Comparison of ENCODE assay signal across 1 cellular context in the genomic region with DNA sequence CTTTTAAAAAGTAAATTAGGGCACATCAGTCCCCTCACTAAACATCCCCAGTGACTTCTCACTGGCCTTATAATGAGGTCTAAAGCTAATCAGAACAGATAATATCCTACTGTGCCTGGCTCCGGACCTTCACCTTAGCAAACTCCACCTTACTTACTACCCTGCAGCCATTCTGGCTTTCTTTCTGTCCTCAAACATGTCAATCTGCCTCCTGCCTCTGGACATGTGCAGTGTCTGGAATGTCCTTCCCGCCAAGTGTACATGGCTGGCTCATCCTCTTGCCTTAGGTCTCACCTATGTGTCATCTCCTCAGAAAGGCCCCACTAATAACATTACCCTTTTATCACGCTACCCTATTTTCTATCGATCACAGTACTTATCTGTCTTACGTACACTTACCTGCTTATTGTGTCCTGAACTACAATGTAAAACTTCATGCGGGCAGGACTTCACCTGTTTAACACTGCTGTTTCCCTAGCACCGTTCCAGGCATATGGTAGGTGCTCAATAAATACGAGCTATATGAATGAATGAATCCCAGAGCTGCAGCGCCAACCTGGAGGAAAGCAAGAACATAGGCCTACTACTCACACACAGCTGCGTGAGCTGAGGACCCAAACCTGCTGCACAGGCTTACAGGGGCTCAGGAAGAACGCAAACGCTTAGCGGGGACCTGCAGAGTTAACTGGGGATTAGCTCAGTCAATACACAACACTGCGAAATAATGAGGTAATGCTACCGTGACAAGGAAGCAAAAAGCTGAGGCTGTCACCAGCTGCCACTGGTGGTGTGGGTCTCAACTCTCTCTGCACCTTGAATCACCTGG.
TF ChIP-seq lines count a peak whose summit lies in the region.

No MANE protein-coding gene starts in this region.

TF ChIP-seq in GM23338, 12 proteins besides CTCF, POLR2A, EP300 and RAD21 (continued from another document):
- TF ChIP-seq POLR2AphosphoS5 (IDR thresholded peaks at IDR 0.05; ENCODE audit: low read depth) (no peak), NANOG (IDR thresholded peaks at IDR 0.05; ENCODE audit: borderline replicate concordance) (no peak), CREB1 (CRISPR knock-in tag; IDR thresholded peaks at IDR 0.05; ENCODE audit: low read depth) (no peak), JUNB (IDR thresholded peaks at IDR 0.05; ENCODE audit: unreplicated experiment) (no peak), EZH2 (IDR thresholded peaks at IDR 0.05; ENCODE audit: low read depth, unreplicated experiment) (no peak), ZNF331 (CRISPR knock-in tag; IDR thresholded peaks at IDR 0.05; ENCODE audit: low read depth) (no peak), STAT1 (IDR thresholded peaks at IDR 0.05; ENCODE audit: unreplicated experiment) (no peak), EZH2phosphoT487 (IDR thresholded peaks at IDR 0.05; ENCODE audit: unreplicated experiment) (no peak), ETS1 (IDR thresholded peaks at IDR 0.05) (no peak), ZNF114 (CRISPR knock-in tag; IDR thresholded peaks at IDR 0.05) (no peak)
- TF ChIP-seq, protein P1, sequence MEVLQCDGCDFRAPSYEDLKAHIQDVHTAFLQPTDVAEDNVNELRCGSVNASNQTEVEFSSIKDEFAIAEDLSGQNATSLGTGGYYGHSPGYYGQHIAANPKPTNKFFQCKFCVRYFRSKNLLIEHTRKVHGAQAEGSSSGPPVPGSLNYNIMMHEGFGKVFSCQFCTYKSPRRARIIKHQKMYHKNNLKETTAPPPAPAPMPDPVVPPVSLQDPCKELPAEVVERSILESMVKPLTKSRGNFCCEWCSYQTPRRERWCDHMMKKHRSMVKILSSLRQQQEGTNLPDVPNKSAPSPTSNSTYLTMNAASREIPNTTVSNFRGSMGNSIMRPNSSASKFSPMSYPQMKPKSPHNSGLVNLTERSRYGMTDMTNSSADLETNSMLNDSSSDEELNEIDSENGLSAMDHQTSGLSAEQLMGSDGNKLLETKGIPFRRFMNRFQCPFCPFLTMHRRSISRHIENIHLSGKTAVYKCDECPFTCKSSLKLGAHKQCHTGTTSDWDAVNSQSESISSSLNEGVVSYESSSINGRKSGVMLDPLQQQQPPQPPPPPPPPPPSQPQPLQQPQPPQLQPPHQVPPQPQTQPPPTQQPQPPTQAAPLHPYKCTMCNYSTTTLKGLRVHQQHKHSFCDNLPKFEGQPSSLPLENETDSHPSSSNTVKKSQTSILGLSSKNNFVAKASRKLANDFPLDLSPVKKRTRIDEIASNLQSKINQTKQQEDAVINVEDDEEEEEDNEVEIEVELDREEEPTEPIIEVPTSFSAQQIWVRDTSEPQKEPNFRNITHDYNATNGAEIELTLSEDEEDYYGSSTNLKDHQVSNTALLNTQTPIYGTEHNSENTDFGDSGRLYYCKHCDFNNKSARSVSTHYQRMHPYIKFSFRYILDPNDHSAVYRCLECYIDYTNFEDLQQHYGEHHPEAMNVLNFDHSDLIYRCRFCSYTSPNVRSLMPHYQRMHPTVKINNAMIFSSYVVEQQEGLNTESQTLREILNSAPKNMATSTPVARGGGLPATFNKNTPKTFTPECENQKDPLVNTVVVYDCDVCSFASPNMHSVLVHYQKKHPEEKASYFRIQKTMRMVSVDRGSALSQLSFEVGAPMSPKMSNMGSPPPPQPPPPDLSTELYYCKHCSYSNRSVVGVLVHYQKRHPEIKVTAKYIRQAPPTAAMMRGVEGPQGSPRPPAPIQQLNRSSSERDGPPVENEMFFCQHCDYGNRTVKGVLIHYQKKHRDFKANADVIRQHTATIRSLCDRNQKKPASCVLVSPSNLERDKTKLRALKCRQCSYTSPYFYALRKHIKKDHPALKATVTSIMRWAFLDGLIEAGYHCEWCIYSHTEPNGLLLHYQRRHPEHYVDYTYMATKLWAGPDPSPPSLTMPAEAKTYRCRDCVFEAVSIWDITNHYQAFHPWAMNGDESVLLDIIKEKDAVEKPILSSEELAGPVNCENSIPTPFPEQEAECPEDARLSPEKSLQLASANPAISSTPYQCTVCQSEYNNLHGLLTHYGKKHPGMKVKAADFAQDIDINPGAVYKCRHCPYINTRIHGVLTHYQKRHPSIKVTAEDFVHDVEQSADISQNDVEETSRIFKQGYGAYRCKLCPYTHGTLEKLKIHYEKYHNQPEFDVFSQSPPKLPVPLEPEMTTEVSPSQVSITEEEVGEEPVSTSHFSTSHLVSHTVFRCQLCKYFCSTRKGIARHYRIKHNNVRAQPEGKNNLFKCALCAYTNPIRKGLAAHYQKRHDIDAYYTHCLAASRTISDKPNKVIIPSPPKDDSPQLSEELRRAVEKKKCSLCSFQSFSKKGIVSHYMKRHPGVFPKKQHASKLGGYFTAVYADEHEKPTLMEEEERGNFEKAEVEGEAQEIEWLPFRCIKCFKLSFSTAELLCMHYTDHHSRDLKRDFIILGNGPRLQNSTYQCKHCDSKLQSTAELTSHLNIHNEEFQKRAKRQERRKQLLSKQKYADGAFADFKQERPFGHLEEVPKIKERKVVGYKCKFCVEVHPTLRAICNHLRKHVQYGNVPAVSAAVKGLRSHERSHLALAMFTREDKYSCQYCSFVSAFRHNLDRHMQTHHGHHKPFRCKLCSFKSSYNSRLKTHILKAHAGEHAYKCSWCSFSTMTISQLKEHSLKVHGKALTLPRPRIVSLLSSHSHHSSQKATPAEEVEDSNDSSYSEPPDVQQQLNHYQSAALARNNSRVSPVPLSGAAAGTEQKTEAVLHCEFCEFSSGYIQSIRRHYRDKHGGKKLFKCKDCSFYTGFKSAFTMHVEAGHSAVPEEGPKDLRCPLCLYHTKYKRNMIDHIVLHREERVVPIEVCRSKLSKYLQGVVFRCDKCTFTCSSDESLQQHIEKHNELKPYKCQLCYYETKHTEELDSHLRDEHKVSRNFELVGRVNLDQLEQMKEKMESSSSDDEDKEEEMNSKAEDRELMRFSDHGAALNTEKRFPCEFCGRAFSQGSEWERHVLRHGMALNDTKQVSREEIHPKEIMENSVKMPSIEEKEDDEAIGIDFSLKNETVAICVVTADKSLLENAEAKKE (CRISPR knock-in tag; IDR thresholded peaks at IDR 0.05): no peak
